In genomic region chr15:28086175-28086703, GRCh38 we compare ENCODE assay signal across 8 cellular contexts. TPM values are rescaled to one million over a fixed set of nuclear protein-coding genes. Genes with fewer than 3 reads are reported as not detected.
A peak's percentile ranks its signal among the peaks of the same experiment; 100 is the strongest.
DNase-seq lines count a peak whose midpoint lies in the region; ATAC-seq, FAIRE-seq and TF ChIP-seq lines count a peak whose summit lies in the region.

No MANE protein-coding gene starts in this region.

- no peaks in the 10 kb centered on the region for H3K9me3 ChIP-seq in small intestine (ENCODE audit: control insufficient read depth, low read depth)

- FAIRE-seq in small intestine (lab: Jason Lieb, UNC): no peak

- H3K27me3 Mint-ChIP-seq in Calu3 (ENCODE audit: unreplicated experiment): no peaks in the 10 kb centered on the region
- peaks cover 51% of the 10 kb centered on the region for H3K27me3 Mint-ChIP-seq in activated T-helper 17 cell treated with anti-CD3 and anti-CD28 coated beads, Interleukin-2, amount 50 U/mL, for 72 hours

- H3K4me1 Mint-ChIP-seq in Calu3 (ENCODE audit: low read depth, unreplicated experiment): no peaks in the 10 kb centered on the region
- H3K4me1 Mint-ChIP-seq in activated T-helper 17 cell treated with anti-CD3 and anti-CD28 coated beads, Interleukin-2, amount 50 U/mL, for 72 hours: peaks cover 3% of the 10 kb centered on the region

- 7 to 25% (median 9%) methylated on average over 2 of the region's 2 CpGs for WGBS in small intestine, 3 donors

- H3K4me1 ChIP-seq in small intestine (ENCODE audit: control insufficient read depth in 2 of 2, insufficient read depth in 1 of 2, low read depth in 1 of 2, low read length in 1 of 2): no peaks in the 10 kb centered on the region

- no peaks in the 10 kb centered on the region for H3K36me3 ChIP-seq in small intestine (ENCODE audit: control insufficient read depth in 2 of 2, insufficient read depth in 2 of 2, low read length in 2 of 2)

- H3K4me3 ChIP-seq in small intestine (ENCODE audit: low read depth in 1 of 2, low read length in 2 of 2): no peak overlapping the region

- BruUV-seq in Calu3 (replicated peaks; lab: Mats Ljungman, UMichigan): no TSS peak

- H3K4me3 Mint-ChIP-seq in Calu3 (ENCODE audit: low read depth, unreplicated experiment): no peak overlapping the region
- H3K4me3 Mint-ChIP-seq in activated T-helper 17 cell treated with anti-CD3 and anti-CD28 coated beads, Interleukin-2, amount 50 U/mL, for 72 hours: no peak overlapping the region

- H3K27me3 ChIP-seq in small intestine (ENCODE audit: control insufficient read depth in 2 of 2, insufficient read depth in 2 of 2, low read length in 2 of 2): no peaks in the 10 kb centered on the region

- no peak overlapping the region for H3K27ac ChIP-seq in small intestine (ENCODE audit: low read depth in 1 of 2, low read length in 1 of 2)

- ATAC-seq in GM19035 (IDR thresholded peaks at IDR 0.05; ENCODE audit: unreplicated experiment): peak; percentile 97
- peak; percentile 94 for ATAC-seq in HG03097 (IDR thresholded peaks at IDR 0.05; ENCODE audit: low FRiP score, unreplicated experiment)
- peak; percentile 93 for ATAC-seq in activated T-helper 17 cell treated with anti-CD3 and anti-CD28 coated beads, Interleukin-2, amount 50 U/mL, for 72 hours (replicated peaks)
- ATAC-seq in Right ventricle myocardium superior (ENCODE audit: poor library complexity): peak; percentile 97

- intact Hi-C loops in Calu3 (cut with micrococcal nuclease; ENCODE audit: unreplicated experiment) (loop anchor here (1.0 kb wide), 1 partner anchor 37 kb away; no protein-coding TSS in a partner anchor), Right ventricle myocardium superior (cut with DNase I) (loop anchor here (5.0 kb wide), 1 partner anchor 36 kb away; no protein-coding TSS in a partner anchor)

- H3K36me3 Mint-ChIP-seq in Calu3 (ENCODE audit: insufficient read depth, unreplicated experiment): no peaks in the 10 kb centered on the region
- H3K36me3 Mint-ChIP-seq in activated T-helper 17 cell treated with anti-CD3 and anti-CD28 coated beads, Interleukin-2, amount 50 U/mL, for 72 hours (ENCODE audit: low read depth): no peaks in the 10 kb centered on the region

- H3K9me3 Mint-ChIP-seq in Calu3 (ENCODE audit: low read depth, unreplicated experiment): no peaks in the 10 kb centered on the region
- peaks cover 11% of the 10 kb centered on the region for H3K9me3 Mint-ChIP-seq in activated T-helper 17 cell treated with anti-CD3 and anti-CD28 coated beads, Interleukin-2, amount 50 U/mL, for 72 hours

- CTCF ChIA-PET in Calu3 (lab: Charles Lee): no interaction called here

- DNase-seq in Calu3 (peak; percentile 33), NOMO-1 treated with DMSO at 0.1 percent for 48 hours (lab: John Stamatoyannopoulos, UW; ENCODE audit: unreplicated experiment) (peak; percentile 49), Right ventricle myocardium superior (no peak), small intestine (peak; percentile 78), NCI-H2107 (lab: John Stamatoyannopoulos, UW) (no peak)

- TF ChIP-seq CTCF in Calu3 (IDR thresholded peaks at IDR 0.05; ENCODE audit: unreplicated experiment): no peak

- H3K27ac Mint-ChIP-seq in Calu3 (ENCODE audit: unreplicated experiment): no peak overlapping the region
- H3K27ac Mint-ChIP-seq in activated T-helper 17 cell treated with anti-CD3 and anti-CD28 coated beads, Interleukin-2, amount 50 U/mL, for 72 hours: no peak overlapping the region

RNA-seq across cellular contexts. Expression of gene OCA2, which starts 12.9 kb away (rescaled TPM):
- total RNA-seq in Calu3 (2022) (not detected in 2 replicates), Right ventricle myocardium superior (0.16 TPM)
- total RNA-seq in activated T-helper 17 cell treated with anti-CD3 and anti-CD28 coated beads, Interleukin-2, amount 50 U/mL, for 72 hours: not detected
- under 1 TPM in 1 of 3 donors, not detected in 2; 0.07 TPM for polyA plus RNA-seq in small intestine

Comparison
In these comparisons a context has a peak if more than half of its experiments do, and no peak if none do; other contexts are left out.
1. DNase-seq: peak in Calu3 (single experiment), NOMO-1 treated with DMSO at 0.1 percent for 48 hours (single experiment) and small intestine (single experiment); none in Right ventricle myocardium superior (single experiment) and NCI-H2107 (single experiment).
2. Peak in every context shown above with its lines, with median percentiles within 50 percentile points of each other: ATAC-seq.